1 cellular context compared by ENCODE assay signal in the genomic region with DNA sequence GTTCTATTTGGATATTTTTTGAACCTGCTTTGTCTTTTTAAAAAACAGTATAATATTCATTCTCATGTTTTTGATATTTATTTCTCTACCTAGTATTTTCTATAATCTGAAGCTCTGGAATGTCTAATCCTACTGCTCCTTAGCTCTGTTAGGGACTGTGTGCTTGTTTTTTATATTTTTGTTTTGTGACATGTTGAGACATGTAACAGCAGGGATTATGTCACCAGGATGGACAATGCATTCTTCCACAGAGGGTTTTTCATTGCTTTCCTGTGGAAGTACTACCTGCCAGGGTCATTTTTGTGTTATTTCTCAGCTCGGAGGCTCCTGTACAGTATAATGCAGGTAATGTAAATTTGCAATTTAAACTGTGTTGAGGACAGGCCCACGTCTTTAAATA. TPM values are rescaled to one million over a fixed set of nuclear protein-coding genes. Genes with fewer than 3 reads are reported as not detected.
"Had no signal": no experiment of that assay in that cellular context is flagged by ENCODE, and none has a peak within 500 bp of the region (broad histone marks: within the 10 kb centered on the region; RNA-seq: fewer than 3 reads in every experiment).

No MANE protein-coding gene starts in this region.

RNA-seq across cellular contexts. Expression of gene EMB, which starts 17.7 kb away (rescaled TPM):
- total RNA-seq: endothelial cell of umbilical vein had no signal
- polyA plus RNA-seq: endothelial cell of umbilical vein had no signal
